In the genomic region with DNA sequence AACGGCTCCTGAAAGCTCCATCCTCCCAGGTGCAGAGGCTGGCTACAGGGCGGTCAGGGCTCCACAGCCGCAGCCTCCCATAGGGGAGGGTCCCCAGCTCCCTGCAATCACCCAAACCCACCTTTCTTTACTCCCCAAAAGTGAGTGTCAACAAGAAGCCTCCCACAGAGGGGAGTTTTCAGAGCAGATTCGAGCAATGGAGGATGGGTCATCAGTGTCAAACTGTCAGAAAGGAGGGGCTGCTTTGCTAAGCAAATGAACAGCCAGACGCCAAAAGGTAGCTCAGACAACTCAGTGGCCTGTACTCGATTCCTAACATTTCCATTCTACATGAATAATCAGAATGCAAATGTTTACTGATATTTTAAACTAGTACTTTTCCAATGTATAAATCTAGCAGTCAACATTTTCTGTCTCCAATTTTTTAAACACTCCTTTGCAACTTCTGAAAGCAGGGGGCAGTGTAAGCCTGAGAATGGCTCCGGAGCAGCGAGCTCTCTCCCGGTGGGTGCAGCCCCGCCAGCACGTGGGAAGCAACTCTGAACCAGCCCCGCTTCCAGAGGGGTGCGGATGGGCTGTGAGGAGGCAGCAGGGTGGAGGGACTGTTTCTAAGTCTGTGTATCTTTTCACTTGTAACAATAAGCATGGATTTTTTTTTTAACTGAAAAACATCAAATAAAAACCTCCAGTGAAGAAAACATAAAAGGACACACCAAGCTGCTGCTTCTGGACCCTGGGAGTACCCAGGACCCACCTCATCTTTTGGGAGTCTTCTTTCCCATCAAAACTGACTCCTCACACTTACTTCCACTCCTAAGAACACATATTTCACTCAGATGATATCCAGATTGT, we compare ENCODE assay signal across 8 cellular contexts. TPM values are rescaled to one million over a fixed set of nuclear protein-coding genes. Genes with fewer than 3 reads are reported as not detected.
DNase-seq lines count a peak whose midpoint lies in the region; ATAC-seq and TF ChIP-seq lines count a peak whose summit lies in the region.

No MANE protein-coding gene starts in this region.

- DNase-seq in AG08395 (ENCODE audit: low spot score) (peak; percentile 85), esophagus squamous epithelium (lab: John Stamatoyannopoulos, UW) (no peak), superior temporal gyrus (ENCODE audit: extremely low spot score) (peak; percentile 80)
- peak; percentile 67 for DNase-seq in activated T-cell treated with anti-CD3 and anti-CD28 coated beads, Interleukin-2, amount 50 U/mL, for 1 hour
- DNase-seq in naive thymus-derived CD8-positive, alpha-beta T cell = peak; percentile 44 to 81 (median 64)

- H3K27me3 Mint-ChIP-seq in naive thymus-derived CD8-positive, alpha-beta T cell = no peaks in the 10 kb centered on the region

- peaks cover 18% of the 10 kb centered on the region for H3K4me1 ChIP-seq in OCI-LY1 (ENCODE audit: insufficient read depth, low read length, severe bottlenecking)
- H3K4me1 ChIP-seq in esophagus squamous epithelium = peaks cover 0 to 21% (median 0%) of the 10 kb centered on the region in 3 donors

- H3K27me3 ChIP-seq in OCI-LY1 (ENCODE audit: insufficient read depth, low read length) (no peaks in the 10 kb centered on the region), esophagus squamous epithelium (no peaks in the 10 kb centered on the region)

- H3K9me3 ChIP-seq in OCI-LY1 (ENCODE audit: low read length) (no peaks in the 10 kb centered on the region), esophagus squamous epithelium (no peaks in the 10 kb centered on the region)

- TF ChIP-seq CTCF in OCI-LY1 (IDR thresholded peaks at IDR 0.05; ENCODE audit: low read length) (peak; percentile 85), esophagus squamous epithelium (IDR thresholded peaks at IDR 0.05) (peak; percentile 54 to 80 (median 63))

- H3K9ac ChIP-seq in OCI-LY1 (ENCODE audit: low read length) = no peak overlapping the region

- H3K27ac Mint-ChIP-seq in naive thymus-derived CD8-positive, alpha-beta T cell = peak overlapping the region in 4 of 10 donors; percentile 5 to 36 (median 12)

- H3K4me1 Mint-ChIP-seq in naive thymus-derived CD8-positive, alpha-beta T cell = peaks cover 9 to 14% (median 11%) of the 10 kb centered on the region in 4 donors

- H3K4me3 ChIP-seq in OCI-LY1 (ENCODE audit: low read depth, low read length, poor library complexity, severe bottlenecking) = no peak overlapping the region
- H3K4me3 ChIP-seq in esophagus squamous epithelium = no peak overlapping the region

- no peaks in the 10 kb centered on the region for H3K79me2 ChIP-seq in OCI-LY1 (ENCODE audit: insufficient read depth, low read length)

- WGBS in esophagus squamous epithelium, 2 donors = 34 to 36% methylated on average over 11 to 12 of the region's 13 CpGs

- no peaks in the 10 kb centered on the region for H4K20me1 ChIP-seq in OCI-LY1 (ENCODE audit: insufficient read depth, low read length)

- ATAC-seq in GM19351 (IDR thresholded peaks at IDR 0.05; ENCODE audit: unreplicated experiment) = peak; percentile 68
- peak; percentile 80 to 94 for ATAC-seq in naive thymus-derived CD8-positive, alpha-beta T cell
- ATAC-seq in HG03139 (IDR thresholded peaks at IDR 0.05; ENCODE audit: unreplicated experiment) = no peak

- no peak overlapping the region for H3K4me3 Mint-ChIP-seq in naive thymus-derived CD8-positive, alpha-beta T cell

- peaks cover 2 to 53% (median 11%) of the 10 kb centered on the region in 3 donors for H3K36me3 Mint-ChIP-seq in naive thymus-derived CD8-positive, alpha-beta T cell

- POLR2A ChIA-PET in naive thymus-derived CD8-positive, alpha-beta T cell (lab: Charles Lee) = interaction anchor here (0.5 to 1.6 kb wide), 7 partner anchors 20 to 289 kb away, joined by 3 to 8 read pairs (median 4); a partner anchor contains a TSS

- intact Hi-C loops in esophagus squamous epithelium (cut with DNase I) = loop anchor here (5.0 kb wide), 1 partner anchor 127 kb away; no protein-coding TSS in a partner anchor

- H3K9me2 ChIP-seq in OCI-LY1 (ENCODE audit: low read depth, low read length) = no peaks in the 10 kb centered on the region

- H3K4me2 ChIP-seq in OCI-LY1 (ENCODE audit: low read length) = no peak overlapping the region

- H3K27ac ChIP-seq in OCI-LY1 (ENCODE audit: low read depth, low read length, poor library complexity, severe bottlenecking) (peak overlapping the region; percentile 4), esophagus squamous epithelium (no peak overlapping the region)

- no peak overlapping the region for H2AFZ ChIP-seq in OCI-LY1 (ENCODE audit: low read length)

- H3K9me3 Mint-ChIP-seq in naive thymus-derived CD8-positive, alpha-beta T cell = no peaks in the 10 kb centered on the region

- no peak for TF ChIP-seq POLR2A in esophagus squamous epithelium (IDR thresholded peaks at IDR 0.05)

- peaks cover 35% of the 10 kb centered on the region; the same call in 1 of the 2 replicates for H3K36me3 ChIP-seq in OCI-LY1 (ENCODE audit: insufficient read depth, low read length)
- peaks cover 17 to 79% (median 38%) of the 10 kb centered on the region in 3 donors for H3K36me3 ChIP-seq in esophagus squamous epithelium

- no peaks in the 10 kb centered on the region for H3F3A ChIP-seq in OCI-LY1 (ENCODE audit: insufficient read depth, low read length)

RNA-seq across cellular contexts. Expression of a gene that starts 54.9 kb away (rescaled TPM):
- total RNA-seq in esophagus squamous epithelium = 10 to 100 TPM in 3 of 4 donors, 1 to 10 TPM in 1; 4.9 to 16.5 (median 14.4) TPM
- total RNA-seq in naive thymus-derived CD8-positive, alpha-beta T cell = 10 to 100 TPM; 39.0 to 41.5 TPM
- 1 to 10 TPM in 2 of 3 donors, under 1 TPM in 1; 0.31 to 1.6 (median 1.4) TPM for polyA plus RNA-seq in naive thymus-derived CD8-positive, alpha-beta T cell
